Comparison of ENCODE assay signal across 30 cellular contexts in genomic region chr10:6456067-6456466, GRCh38.
DNase-seq lines count a peak whose midpoint lies in the region; ATAC-seq and TF ChIP-seq lines count a peak whose summit lies in the region.
"Had no signal": no experiment of that assay in that cellular context is flagged by ENCODE, and none has a peak within 500 bp of the region (broad histone marks: within the 10 kb centered on the region; RNA-seq: fewer than 3 reads in every experiment).

No MANE protein-coding gene starts in this region.

- ATAC-seq in stimulated activated naive CD8-positive, alpha-beta T cell treated with anti-CD3 and anti-CD28 coated beads, Interleukin-15, Interleukin-2, amounts not matched to agents 100 U/mL and 50 U/mL, for 24 hours = no peak
- ATAC-seq in naive thymus-derived CD4-positive, alpha-beta T cell = no peak
- ATAC-seq in WTC11 = no peak
- ATAC-seq: HepG2 had no signal

- no peak overlapping the region for H3K4me3 ChIP-seq in naive thymus-derived CD4-positive, alpha-beta T cell (ENCODE audit: low read length)
- H3K4me3 ChIP-seq: HAP-1 had no signal

- H3K27me3 Mint-ChIP-seq in T-helper 2 cell treated with Interferon-gamma antibody and Interleukin-4, amounts not matched to agents 5 μg/mL and 100 μg/mL, for 36 hours (ENCODE audit: low read depth) = no peaks in the 10 kb centered on the region
- H3K27me3 Mint-ChIP-seq in stimulated activated naive CD8-positive, alpha-beta T cell treated with anti-CD3 and anti-CD28 coated beads, Interleukin-15, Interleukin-2, amounts not matched to agents 100 ng/mL and 50 ng/mL, for 24 hours = no peaks in the 10 kb centered on the region
- H3K27me3 Mint-ChIP-seq in naive thymus-derived CD4-positive, alpha-beta T cell = no peaks in the 10 kb centered on the region
- H3K27me3 Mint-ChIP-seq in MCF 10A (ENCODE audit: insufficient read depth, unreplicated experiment) = peaks cover 16% of the 10 kb centered on the region
- H3K27me3 Mint-ChIP-seq in WTC11 (ENCODE audit: low read depth) = no peaks in the 10 kb centered on the region

- H3K27me3 ChIP-seq in naive thymus-derived CD4-positive, alpha-beta T cell (ENCODE audit: control insufficient read depth in 2 of 2, insufficient read depth in 2 of 2, low read length in 2 of 2) = no peaks in the 10 kb centered on the region
- H3K27me3 ChIP-seq: BE2C had no signal

- no peak for DNase-seq in T-helper 2 cell treated with Interferon-gamma antibody and Interleukin-4, amounts not matched to agents 5 μg/mL and 100 μg/mL, for 36 hours (ENCODE audit: low spot score)
- no peak for DNase-seq in T-helper 2 cell
- DNase-seq in stimulated activated naive CD8-positive, alpha-beta T cell treated with anti-CD3 and anti-CD28 coated beads, Interleukin-15, Interleukin-2, amounts not matched to agents 100 U/mL and 50 U/mL, for 24 hours = no peak
- DNase-seq in naive thymus-derived CD4-positive, alpha-beta T cell = no peak
- no peak for DNase-seq in MCF 10A (ENCODE audit: unreplicated experiment)
- no peak for DNase-seq in WTC11 (ENCODE audit: low spot score)
- DNase-seq: 8988T; ACHN; BE2C; Calu3; DMS79 treated with DMSO at 0.1 percent for 48 hours; GF-D8; GOT3; HFFc6; Karpas-422; MV-4-11; NCI-H1105; NCI-H1436 treated with DMSO at 0.1 percent for 48 hours; NCI-H187 treated with DMSO at 0.1 percent for 48 hours; NCI-H2171 treated with DMSO at 0.1 percent for 48 hours; NCI-H345; NCI-H524; NCI-H748 treated with DMSO at 0.1 percent for 48 hours; NK-92 treated with Interleukin-12 subunit alpha and Interleukin-12 subunit beta, amount 100 ng/mL, for 24 hours; Right ventricle myocardium superior; RPMI8226 had no signal

- H3K36me3 Mint-ChIP-seq in T-helper 2 cell treated with Interferon-gamma antibody and Interleukin-4, amounts not matched to agents 5 μg/mL and 100 μg/mL, for 36 hours (ENCODE audit: low read depth) = peaks cover 77% of the 10 kb centered on the region
- H3K36me3 Mint-ChIP-seq in stimulated activated naive CD8-positive, alpha-beta T cell treated with anti-CD3 and anti-CD28 coated beads, Interleukin-15, Interleukin-2, amounts not matched to agents 100 ng/mL and 50 ng/mL, for 24 hours (ENCODE audit: low read depth) = peaks cover 81% of the 10 kb centered on the region
- peaks cover 27 to 86% (median 74%) of the 10 kb centered on the region in 5 donors for H3K36me3 Mint-ChIP-seq in naive thymus-derived CD4-positive, alpha-beta T cell
- H3K36me3 Mint-ChIP-seq in MCF 10A (ENCODE audit: insufficient read depth, unreplicated experiment) (no peaks in the 10 kb centered on the region), WTC11 (peaks cover 66% of the 10 kb centered on the region)

- no peaks in the 10 kb centered on the region for H3K4me1 ChIP-seq in naive thymus-derived CD4-positive, alpha-beta T cell (ENCODE audit: control insufficient read depth in 2 of 2, insufficient read depth in 2 of 2, low read length in 2 of 2)
- H3K4me1 ChIP-seq: BE2C, HAP-1 had no signal

- no TSS peak for BruUV-seq in MCF 10A (replicated peaks; lab: Mats Ljungman, UMichigan)

- H3K4me3 Mint-ChIP-seq in T-helper 2 cell treated with Interferon-gamma antibody and Interleukin-4, amounts not matched to agents 5 μg/mL and 100 μg/mL, for 36 hours = no peak overlapping the region
- no peak overlapping the region for H3K4me3 Mint-ChIP-seq in stimulated activated naive CD8-positive, alpha-beta T cell treated with anti-CD3 and anti-CD28 coated beads, Interleukin-15, Interleukin-2, amounts not matched to agents 100 ng/mL and 50 ng/mL, for 24 hours
- no peak overlapping the region for H3K4me3 Mint-ChIP-seq in naive thymus-derived CD4-positive, alpha-beta T cell
- H3K4me3 Mint-ChIP-seq in MCF 10A (ENCODE audit: unreplicated experiment) = no peak overlapping the region
- no peak overlapping the region for H3K4me3 Mint-ChIP-seq in WTC11
- H3K4me3 Mint-ChIP-seq: CD14-positive monocyte, HFFc6 had no signal

- H3K27ac ChIP-seq in naive thymus-derived CD4-positive, alpha-beta T cell (ENCODE audit: low read depth, low read length) = no peak overlapping the region

- POLR2A ChIA-PET in naive thymus-derived CD4-positive, alpha-beta T cell (lab: Charles Lee) = interaction anchor here (0.9 kb wide), 1 partner anchor 10 kb away, joined by 4 read pairs; no protein-coding TSS in a partner anchor
- POLR2A ChIA-PET in MCF 10A (lab: Yijun Ruan, JAX) (no interaction called here), WTC11 (lab: Charles Lee) (no interaction called here)

- H3K27ac Mint-ChIP-seq in T-helper 2 cell treated with Interferon-gamma antibody and Interleukin-4, amounts not matched to agents 5 μg/mL and 100 μg/mL, for 36 hours = peak overlapping the region; percentile 24
- H3K27ac Mint-ChIP-seq in stimulated activated naive CD8-positive, alpha-beta T cell treated with anti-CD3 and anti-CD28 coated beads, Interleukin-15, Interleukin-2, amounts not matched to agents 100 ng/mL and 50 ng/mL, for 24 hours = peak overlapping the region; percentile 31
- peak overlapping the region in 5 of 9 donors; percentile 6 to 63 (median 38) for H3K27ac Mint-ChIP-seq in naive thymus-derived CD4-positive, alpha-beta T cell
- H3K27ac Mint-ChIP-seq in MCF 10A (ENCODE audit: low read depth, unreplicated experiment) (no peak overlapping the region), WTC11 (no peak overlapping the region)
- H3K27ac Mint-ChIP-seq: HFFc6 had no signal

- H3K4me1 Mint-ChIP-seq in T-helper 2 cell treated with Interferon-gamma antibody and Interleukin-4, amounts not matched to agents 5 μg/mL and 100 μg/mL, for 36 hours (ENCODE audit: low read depth) = peaks cover 14% of the 10 kb centered on the region
- peaks cover 11% of the 10 kb centered on the region for H3K4me1 Mint-ChIP-seq in stimulated activated naive CD8-positive, alpha-beta T cell treated with anti-CD3 and anti-CD28 coated beads, Interleukin-15, Interleukin-2, amounts not matched to agents 100 ng/mL and 50 ng/mL, for 24 hours (ENCODE audit: low read depth)
- peaks cover 14 to 38% (median 25%) of the 10 kb centered on the region in 7 donors for H3K4me1 Mint-ChIP-seq in naive thymus-derived CD4-positive, alpha-beta T cell
- H3K4me1 Mint-ChIP-seq in MCF 10A (ENCODE audit: insufficient read depth, unreplicated experiment) (no peaks in the 10 kb centered on the region), WTC11 (no peaks in the 10 kb centered on the region)
- H3K4me1 Mint-ChIP-seq: CD14-positive monocyte had no signal

- CTCF ChIA-PET in naive thymus-derived CD4-positive, alpha-beta T cell (lab: Charles Lee) = no interaction called here
- CTCF ChIA-PET in MCF 10A (lab: Yijun Ruan, JAX) = interaction anchor here (1.6 kb wide), 1 partner anchor 11 kb away, joined by 5 read pairs; no protein-coding TSS in a partner anchor
- CTCF ChIA-PET in WTC11 (lab: Charles Lee) = no interaction called here

- TF ChIP-seq CTCF in MCF 10A (IDR thresholded peaks at IDR 0.05; ENCODE audit: unreplicated experiment) (no peak), WTC11 (IDR thresholded peaks at IDR 0.05) (no peak)

- H3K9me3 Mint-ChIP-seq in T-helper 2 cell treated with Interferon-gamma antibody and Interleukin-4, amounts not matched to agents 5 μg/mL and 100 μg/mL, for 36 hours = peaks cover 27% of the 10 kb centered on the region
- H3K9me3 Mint-ChIP-seq in stimulated activated naive CD8-positive, alpha-beta T cell treated with anti-CD3 and anti-CD28 coated beads, Interleukin-15, Interleukin-2, amounts not matched to agents 100 ng/mL and 50 ng/mL, for 24 hours = peaks cover 4% of the 10 kb centered on the region
- H3K9me3 Mint-ChIP-seq in naive thymus-derived CD4-positive, alpha-beta T cell = peaks cover 0 to 17% (median 6%) of the 10 kb centered on the region in 11 donors
- peaks cover 14% of the 10 kb centered on the region for H3K9me3 Mint-ChIP-seq in MCF 10A (ENCODE audit: unreplicated experiment)
- peaks cover 47% of the 10 kb centered on the region for H3K9me3 Mint-ChIP-seq in WTC11

- intact Hi-C loops in naive thymus-derived CD4-positive, alpha-beta T cell (cut with micrococcal nuclease) = no loop called here
- intact Hi-C loops in MCF 10A (cut with micrococcal nuclease) = no loop called here

- H3K9me3 ChIP-seq in naive thymus-derived CD4-positive, alpha-beta T cell (ENCODE audit: control insufficient read depth in 2 of 3, low read length in 3 of 3) = no peaks in the 10 kb centered on the region
- H3K9me3 ChIP-seq: BE2C, HAP-1 had no signal

- peaks cover 30 to 71% (median 35%) of the 10 kb centered on the region in 3 experiments for H3K36me3 ChIP-seq in naive thymus-derived CD4-positive, alpha-beta T cell (ENCODE audit: control insufficient read depth in 2 of 3, insufficient read depth in 3 of 3, low read length in 3 of 3)
- H3K36me3 ChIP-seq: BE2C, HAP-1 had no signal

TF ChIP-seq in WTC11, 78 proteins besides CTCF, POLR2A, EP300 and RAD21:
- no peak for TF ChIP-seq NR3C1 (CRISPR knock-in tag; conservative IDR thresholded peaks at IDR 0.05; ENCODE audit: low read depth)
- TF ChIP-seq SMAD4 (CRISPR knock-in tag; IDR thresholded peaks at IDR 0.05) = no peak

Comparison
In these comparisons a context has a peak if more than half of its experiments do, and no peak if none do; other contexts are left out.
1. H3K27ac Mint-ChIP-seq: peak in T-helper 2 cell treated with Interferon-gamma antibody and Interleukin-4, amounts not matched to agents 5 μg/mL and 100 μg/mL, for 36 hours (single experiment), stimulated activated naive CD8-positive, alpha-beta T cell treated with anti-CD3 and anti-CD28 coated beads, Interleukin-15, Interleukin-2, amounts not matched to agents 100 ng/mL and 50 ng/mL, for 24 hours (single experiment) and naive thymus-derived CD4-positive, alpha-beta T cell (5 of 9); none in MCF 10A (single experiment) and WTC11 (single experiment).